In the genomic region with DNA sequence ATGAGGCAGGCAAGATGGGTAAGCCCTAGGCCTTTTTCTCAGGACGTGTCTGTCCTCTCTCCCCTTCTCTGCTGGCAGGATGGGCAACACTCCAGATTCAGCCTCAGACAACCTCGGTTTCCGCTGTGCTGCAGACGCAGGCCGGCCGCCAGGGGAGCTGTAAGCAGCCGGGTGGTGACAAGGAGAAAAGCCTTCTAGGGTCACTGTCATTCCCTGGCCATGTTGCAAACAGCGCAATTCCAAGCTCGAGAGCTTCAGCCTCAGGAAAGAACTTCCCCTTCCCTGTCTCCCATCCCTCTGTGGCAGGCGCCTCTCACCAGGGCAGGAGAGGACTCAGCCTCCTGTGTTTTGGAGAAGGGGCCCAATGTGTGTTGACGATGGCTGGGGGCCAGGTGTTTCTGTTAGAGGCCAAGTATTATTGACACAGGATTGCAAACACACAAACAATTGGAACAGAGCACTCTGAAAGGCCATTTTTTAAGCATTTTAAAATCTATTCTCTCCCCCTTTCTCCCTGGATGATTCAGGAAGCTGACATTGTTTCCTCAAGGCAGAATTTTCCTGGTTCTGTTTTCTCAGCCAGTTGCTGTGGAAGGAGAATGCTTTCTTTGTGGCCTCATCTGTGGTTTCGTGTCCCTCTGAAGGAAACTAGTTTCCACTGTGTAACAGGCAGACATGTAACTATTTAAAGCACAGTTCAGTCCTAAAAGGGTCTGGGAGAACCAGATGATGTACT, we compare ENCODE assay signal across 8 cellular contexts. TPM values are rescaled to one million over a fixed set of nuclear protein-coding genes. Genes with fewer than 3 reads are reported as not detected.
A peak's percentile ranks its signal among the peaks of the same experiment; 100 is the strongest.
DNase-seq lines count a peak whose midpoint lies in the region; TF ChIP-seq lines count a peak whose summit lies in the region.

No MANE protein-coding gene starts in this region.

- H3K36me3 ChIP-seq in A673 (ENCODE audit: insufficient read depth, low read length, poor library complexity, severe bottlenecking): peaks cover 26% of the 10 kb centered on the region

- H3K27me3 ChIP-seq in A673 (replicated peaks; ENCODE audit: insufficient read depth, low read depth, low read length, poor library complexity): no peaks in the 10 kb centered on the region

- CTCF ChIA-PET in A673 (lab: Charles Lee): no interaction called here

- BruUV-seq in A673 (replicated peaks; lab: Mats Ljungman, UMichigan): TSS peak; percentile 75

- intact Hi-C loops in A673 (cut with micrococcal nuclease; ENCODE audit: unreplicated experiment): loop anchor here (10.0 kb wide), 1 partner anchor 795 kb away; no protein-coding TSS in a partner anchor

- DNase-seq in A673 (ENCODE audit: low spot score) (no peak), NCI-H2081 treated with DMSO at 0.1 percent for 48 hours (lab: John Stamatoyannopoulos, UW) (peak; percentile 80), cerebellar cortex (ENCODE audit: low spot score) (peak; percentile 89), lung microvascular endothelial cell (ENCODE audit: low read depth in 2 of 2) (peak; percentile 68 to 79), NOMO-1 treated with dmso at 0.1 percent for 144 hours (lab: John Stamatoyannopoulos, UW; ENCODE audit: unreplicated experiment) (no peak), SW480 (ENCODE audit: low spot score) (no peak)
- no peak for DNase-seq in activated naive CD4-positive, alpha-beta T cell treated with anti-CD3 and anti-CD28 coated beads, Interleukin-2, amount 50 U/mL, for 16 hours
- no peak for DNase-seq in activated CD4-positive, CD25-positive, alpha-beta regulatory T cell treated with anti-CD3 and anti-CD28 coated beads, Interleukin-2, amount 50 U/mL, for 72 hours

- H3K4me1 ChIP-seq in A673 (ENCODE audit: insufficient read depth, low read length, poor library complexity, severe bottlenecking): no peaks in the 10 kb centered on the region

- no peak overlapping the region for H3K27ac ChIP-seq in A673 (ENCODE audit: low read depth, low read length, poor library complexity, severe bottlenecking)

- TF ChIP-seq CTCF in A673 (conservative IDR thresholded peaks at IDR 0.05; ENCODE audit: low read depth, low read length): peak; percentile 42

- no peak overlapping the region for H3K4me3 ChIP-seq in A673 (ENCODE audit: low read depth, low read length, poor library complexity, severe bottlenecking)

- POLR2A ChIA-PET in A673 (lab: Charles Lee; ENCODE audit: low non-redundant PET): no interaction called here

- H3K9me3 ChIP-seq in A673 (ENCODE audit: low read depth, low read length, poor library complexity, severe bottlenecking): no peaks in the 10 kb centered on the region

RNA-seq across cellular contexts. Expression of gene PHKG1, which starts 13.1 kb away (rescaled TPM):
- total RNA-seq in A673 (2021) (2.0 and 2.3 TPM in 2 replicates), lung microvascular endothelial cell (0.20 and 0.22 TPM in 2 replicates)

RNA-seq across cellular contexts. Expression of gene SUMF2, which starts 15.5 kb away (rescaled TPM):
- 157 and 159 TPM in 2 replicates for total RNA-seq in A673 (2021)
- 154 and 232 TPM in 2 replicates for total RNA-seq in lung microvascular endothelial cell

RNA-seq across cellular contexts. Expression of gene CHCHD2, which starts 26.7 kb away (rescaled TPM):
- total RNA-seq in A673 (2021): 494 and 533 TPM in 2 replicates
- total RNA-seq in lung microvascular endothelial cell: 282 and 284 TPM in 2 replicates

RNA-seq across cellular contexts. Expression of gene CCT6A, which starts 28.1 kb away (rescaled TPM):
- total RNA-seq in A673 (2021): 321 and 359 TPM in 2 replicates
- 159 and 184 TPM in 2 replicates for total RNA-seq in lung microvascular endothelial cell

RNA-seq across cellular contexts. Expression of gene PSPH, which starts 28.4 kb away (rescaled TPM):
- total RNA-seq in A673 (2021) (59.0 and 83.8 TPM in 2 replicates), lung microvascular endothelial cell (19.4 and 29.8 TPM in 2 replicates)

Comparison
In these comparisons a context has a peak if more than half of its experiments do, and no peak if none do; other contexts are left out.
1. DNase-seq: peak in NCI-H2081 treated with DMSO at 0.1 percent for 48 hours (single experiment), cerebellar cortex (single experiment) and lung microvascular endothelial cell (2 of 2); none in A673 (single experiment), activated naive CD4-positive, alpha-beta T cell treated with anti-CD3 and anti-CD28 coated beads, Interleukin-2, amount 50 U/mL, for 16 hours (single experiment), NOMO-1 treated with dmso at 0.1 percent for 144 hours (single experiment), activated CD4-positive, CD25-positive, alpha-beta regulatory T cell treated with anti-CD3 and anti-CD28 coated beads, Interleukin-2, amount 50 U/mL, for 72 hours (single experiment) and SW480 (single experiment).